ENCODE assay signal across 13 cellular contexts in genomic region chr11:78229106-78229505, GRCh38.
"Had no signal": no experiment of that assay in that cellular context is flagged by ENCODE, and none has a peak within 500 bp of the region (broad histone marks: within the 10 kb centered on the region; RNA-seq: fewer than 3 reads in every experiment).

No MANE protein-coding gene starts in this region.

- H3K36me3 ChIP-seq: uterus had no signal

- H3K27me3 Mint-ChIP-seq: naive thymus-derived CD4-positive, alpha-beta T cell had no signal

- H3K4me3 ChIP-seq: cardiac muscle cell, psoas muscle, spleen, suprapubic skin, uterus had no signal

- H3K4me1 ChIP-seq: uterus had no signal

- H3K4me3 Mint-ChIP-seq: activated T-cell treated with anti-CD3 and anti-CD28 coated beads, Interleukin-2, amount 50 U/mL, for 72 hours; naive thymus-derived CD4-positive, alpha-beta T cell had no signal

- DNase-seq: activated CD8-positive, alpha-beta memory T cell treated with anti-CD3 and anti-CD28 coated beads, Interleukin-2, amount 50 U/mL, for 4 hours; activated naive CD4-positive, alpha-beta T cell; effector CD8-positive, alpha-beta T cell; psoas muscle; spleen; stimulated activated CD4-positive, alpha-beta T cell treated with anti-CD3 and anti-CD28 coated beads, Interleukin-2, amount 100 ng/mL, for 24 hours; stimulated activated naive CD4-positive, alpha-beta T cell treated with Interleukin-2 at 50 U/mL for 16 hours; uterus had no signal

- H3K27me3 ChIP-seq: cardiac muscle cell, spleen, suprapubic skin, uterus had no signal

- H3K9me3 ChIP-seq: psoas muscle, spleen, suprapubic skin, uterus had no signal

- H3K27ac ChIP-seq: cardiac muscle cell, psoas muscle, suprapubic skin had no signal

- ATAC-seq: activated CD4-positive, CD25-positive, alpha-beta regulatory T cell treated with anti-CD3 and anti-CD28 coated beads, Interleukin-2, amount 50 U/mL, for 24 hours; activated T-cell treated with anti-CD3 and anti-CD28 coated beads, Interleukin-2, amount 50 U/mL, for 72 hours had no signal
